ENCODE assay signal across 1 cellular context in genomic region chr12:104215638-104216297, GRCh38.
TF ChIP-seq lines count a peak whose summit lies in the region.

Gene TXNRD1 (plus strand): TSS chr12:104215779. CDS start chr12:104215803, 24 bp downstream.

TF ChIP-seq in WTC11, 78 proteins besides CTCF, POLR2A, EP300 and RAD21 (continued from another document):
- TF ChIP-seq FOXP1 (CRISPR knock-in tag; IDR thresholded peaks at IDR 0.05; ENCODE audit: borderline replicate concordance), result peak; percentile 87; the same call in 1 of the 2 replicates
- 0 out of 2 replicates have a peak, but pooled peaks have one; percentile 62 for TF ChIP-seq CREB1 (CRISPR knock-in tag; IDR thresholded peaks at IDR 0.05)
- TF ChIP-seq CREM (CRISPR knock-in tag; IDR thresholded peaks at IDR 0.05), result 0 out of 2 replicates have a peak, but pooled peaks have one; percentile 37
- TF ChIP-seq ETV6 (CRISPR knock-in tag; IDR thresholded peaks at IDR 0.05), result peak; percentile 52
- 0 out of 2 replicates have a peak, but pooled peaks have one; percentile 42 for TF ChIP-seq E2F5 (CRISPR knock-in tag; IDR thresholded peaks at IDR 0.05)
- TF ChIP-seq RELA (CRISPR knock-in tag; IDR thresholded peaks at IDR 0.05; ENCODE audit: borderline replicate concordance), result peak; percentile 52; the same call in 1 of the 2 replicates
- no peak for TF ChIP-seq PRRX2 (CRISPR knock-in tag; IDR thresholded peaks at IDR 0.05)
- no peak for TF ChIP-seq PRDM15 (CRISPR knock-in tag; IDR thresholded peaks at IDR 0.05)
- 0 out of 2 replicates have a peak, but pooled peaks have one; percentile 67 for TF ChIP-seq ZNF232 (CRISPR knock-in tag; IDR thresholded peaks at IDR 0.05)
- peak; percentile 83 for TF ChIP-seq SP1 (CRISPR knock-in tag; conservative IDR thresholded peaks at IDR 0.05)
TF ChIP-seq in WTC11: peak in this region for 14.
